Comparison of ENCODE assay signal across 7 cellular contexts in the genomic region with DNA sequence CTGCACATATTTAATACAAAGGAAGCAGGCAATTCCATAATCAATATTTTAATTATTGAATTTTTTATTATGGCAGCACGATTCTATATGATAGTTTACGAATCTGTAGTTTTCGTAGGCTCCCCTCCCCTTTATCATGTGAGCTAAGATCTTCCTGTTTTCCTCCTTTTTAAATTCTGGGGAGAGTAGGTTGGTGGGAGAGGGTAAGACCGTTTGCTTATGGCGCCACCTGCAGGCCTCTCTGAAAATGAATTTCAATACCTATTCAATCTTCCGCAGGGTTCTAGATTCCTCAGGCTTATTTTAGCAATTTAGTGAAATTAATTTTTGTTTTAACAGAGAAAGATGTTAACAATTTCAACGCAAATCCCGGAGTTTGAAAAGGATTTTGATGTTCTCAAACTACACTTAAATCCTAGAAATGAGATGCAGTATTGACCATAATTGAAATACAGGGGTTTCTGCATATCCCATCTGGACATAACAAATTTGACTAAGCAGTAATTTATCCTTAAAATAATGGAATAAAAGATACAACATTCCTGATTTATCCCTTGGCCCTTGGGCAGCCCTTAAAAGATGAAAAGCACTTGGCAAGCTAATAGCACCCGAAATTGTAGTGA. TPM values are rescaled to one million over a fixed set of nuclear protein-coding genes. Genes with fewer than 3 reads are reported as not detected.
DNase-seq lines count a peak whose midpoint lies in the region; ATAC-seq and TF ChIP-seq lines count a peak whose summit lies in the region.

No MANE protein-coding gene starts in this region.

- in situ Hi-C loops in G401 (cut with HindIII; ENCODE audit: low sequenced_read_pairs): no loop called here

- H3K9me3 ChIP-seq in lung (ENCODE audit: control insufficient read depth in 2 of 2, insufficient read depth in 1 of 2, low read length in 1 of 2): peaks cover 0 to 2% of the 10 kb centered on the region in 2 donors

- H3K36me3 Mint-ChIP-seq in stimulated activated effector memory CD8-positive, alpha-beta T cell treated with anti-CD3 and anti-CD28 coated beads, Interleukin-12 subunit alpha, Interleukin-12 subunit beta, amount 100 ng/mL, for 72 hours: no peaks in the 10 kb centered on the region

- no peak overlapping the region for H3K27ac Mint-ChIP-seq in stimulated activated effector memory CD8-positive, alpha-beta T cell treated with anti-CD3 and anti-CD28 coated beads, Interleukin-12 subunit alpha, Interleukin-12 subunit beta, amount 100 ng/mL, for 72 hours

- peaks cover 3% of the 10 kb centered on the region for H3K27me3 ChIP-seq in lung (ENCODE audit: control insufficient read depth, insufficient read depth)

- H3K4me1 Mint-ChIP-seq in stimulated activated effector memory CD8-positive, alpha-beta T cell treated with anti-CD3 and anti-CD28 coated beads, Interleukin-12 subunit alpha, Interleukin-12 subunit beta, amount 100 ng/mL, for 72 hours: peaks cover 6% of the 10 kb centered on the region

- H3K36me3 ChIP-seq in lung (ENCODE audit: control insufficient read depth in 2 of 2, insufficient read depth in 2 of 2, low read length in 2 of 2): no peaks in the 10 kb centered on the region

- H3K27ac ChIP-seq in lung (ENCODE audit: low read depth in 1 of 2, low read length in 1 of 2): no peak overlapping the region

- H3K4me1 ChIP-seq in lung (ENCODE audit: control insufficient read depth in 2 of 2, insufficient read depth in 2 of 2, low read length in 2 of 2): peaks cover 0 to 3% of the 10 kb centered on the region in 2 donors

- H3K9me3 Mint-ChIP-seq in stimulated activated effector memory CD8-positive, alpha-beta T cell treated with anti-CD3 and anti-CD28 coated beads, Interleukin-12 subunit alpha, Interleukin-12 subunit beta, amount 100 ng/mL, for 72 hours: no peaks in the 10 kb centered on the region

- no peak for ATAC-seq in lung (ENCODE audit: insufficient read depth, low FRiP score)
- no peak for ATAC-seq in stimulated activated effector memory CD8-positive, alpha-beta T cell treated with anti-CD3 and anti-CD28 coated beads, Interleukin-12 subunit alpha, Interleukin-12 subunit beta, amount 100 ng/mL, for 72 hours
- no peak for ATAC-seq in GM18861 (IDR thresholded peaks at IDR 0.05; ENCODE audit: unreplicated experiment)

- 14 to 18% methylated on average over 9 of the region's 9 CpGs for whole genome bisulfite sequencing in lung, 2 donors

- H3K4me3 ChIP-seq in lung: no peak overlapping the region

- peak; percentile 81 for DNase-seq in G401 (ENCODE audit: low spot score)
- DNase-seq in LHCN-M2 (ENCODE audit: low read depth): peak; percentile 70
- DNase-seq in RPMI8226: peak; percentile 47
- DNase-seq in cerebellum (ENCODE audit: low spot score): peak; percentile 76
- no peak for DNase-seq in lung (ENCODE audit: low spot score)
- DNase-seq in stimulated activated effector memory CD8-positive, alpha-beta T cell treated with anti-CD3 and anti-CD28 coated beads, Interleukin-12 subunit alpha, Interleukin-12 subunit beta, amount 100 ng/mL, for 72 hours (ENCODE audit: low spot score in 2 of 2): no peak

- TF ChIP-seq CTCF in lung (IDR thresholded peaks at IDR 0.05; ENCODE audit: control extremely low read depth, extremely low read depth): peak; percentile 22

- H3K4me3 Mint-ChIP-seq in stimulated activated effector memory CD8-positive, alpha-beta T cell treated with anti-CD3 and anti-CD28 coated beads, Interleukin-12 subunit alpha, Interleukin-12 subunit beta, amount 100 ng/mL, for 72 hours: no peak overlapping the region

RNA-seq across cellular contexts. Expression of a gene that starts 12.8 kb away (rescaled TPM):
- total RNA-seq in G401 (2014; rRNA removed; shearing (Covaris generic)): 25.0 and 39.2 TPM in 2 replicates
- 0.40 TPM in 1 of 2 replicates, not detected in the other for total RNA-seq in LHCN-M2 (2014; rRNA removed)
- 1.2 TPM for polyA plus RNA-seq in LHCN-M2 (2012)
- total RNA-seq in cerebellum: 4.4 TPM
- not detected for total RNA-seq in lung
- polyA plus RNA-seq in lung: under 1 TPM in 1 of 2 donors, not detected in 1; 0.17 TPM

Comparison
In these comparisons a context has a peak if more than half of its experiments do, and no peak if none do; other contexts are left out.
1. DNase-seq: peak in G401 (single experiment), LHCN-M2 (single experiment), RPMI8226 (single experiment) and cerebellum (single experiment); none in lung (single experiment) and stimulated activated effector memory CD8-positive, alpha-beta T cell treated with anti-CD3 and anti-CD28 coated beads, Interleukin-12 subunit alpha, Interleukin-12 subunit beta, amount 100 ng/mL, for 72 hours (0 of 2).